In genomic region chr15:85088300-85088699, GRCh38 we compare ENCODE assay signal across 27 cellular contexts.
"Had no signal": no experiment of that assay in that cellular context is flagged by ENCODE, and none has a peak within 500 bp of the region (broad histone marks: within the 10 kb centered on the region; RNA-seq: fewer than 3 reads in every experiment).

No MANE protein-coding gene starts in this region.

- ATAC-seq: stimulated activated effector memory CD8-positive, alpha-beta T cell treated with anti-CD3 and anti-CD28 coated beads, Interleukin-12 subunit alpha, Interleukin-12 subunit beta, amount 100 ng/mL, for 72 hours; stimulated activated memory B cell treated with anti-CD40 and anti-IgM and Interleukin-4, amounts not matched to agents 10 μg/mL and 1 μg/mL and 100 μg/mL, for 72 hours; stimulated activated naive B cell treated with anti-CD40 and anti-IgM and Interleukin-4, amounts not matched to agents 10 μg/mL and 1 μg/mL and 100 μg/mL, for 72 hours; stimulated activated naive CD8-positive, alpha-beta T cell treated with anti-CD3 and anti-CD28 coated beads, Interleukin-15, amount 100 ng/mL, for 72 hours; stimulated activated naive CD8-positive, alpha-beta T cell treated with anti-CD3 and anti-CD28 coated beads, Interleukin-15, Interleukin-2, amounts not matched to agents 100 U/mL and 50 U/mL, for 24 hours; upper lobe of right lung had no signal

- DNase-seq: stimulated activated CD4-positive, alpha-beta T cell treated with anti-CD3 and anti-CD28 coated beads, Interleukin-2, amount 100 ng/mL, for 48 hours; stimulated activated CD4-positive, alpha-beta T cell treated with anti-CD3 and anti-CD28 coated beads, Interleukin-4, amount 100 ng/mL, for 1 hour; stimulated activated CD4-positive, alpha-beta T cell treated with anti-CD3 and anti-CD28 coated beads, Interleukin-4, amount 100 ng/mL, for 24 hours; stimulated activated CD4-positive, alpha-beta T cell treated with anti-CD3 and anti-CD28 coated beads, Interleukin-4, amount 100 ng/mL, for 4 hours; stimulated activated CD8-positive, alpha-beta memory T cell treated with anti-CD3 and anti-CD28 coated beads, Interleukin-4, amount 100 ng/mL, for 48 hours; stimulated activated naive B cell treated with anti-CD40 and anti-IgM and Interleukin-4, amounts not matched to agents 10 μg/mL and 1 μg/mL and 100 μg/mL, for 72 hours; stimulated activated naive CD4-positive, alpha-beta T cell; stimulated activated naive CD4-positive, alpha-beta T cell treated with Interleukin-2 at 50 U/mL for 16 hours; stimulated activated naive CD8-positive, alpha-beta T cell treated with anti-CD3 and anti-CD28 coated beads, Interleukin-15, amount 100 ng/mL, for 72 hours; stimulated activated naive CD8-positive, alpha-beta T cell treated with anti-CD3 and anti-CD28 coated beads, Interleukin-15, Interleukin-2, amounts not matched to agents 100 U/mL and 50 U/mL, for 24 hours; stomach; substantia nigra; testis; thyroid gland; tibial artery; transverse colon; trophoblast cell; upper lobe of left lung; upper lobe of right lung; uterus had no signal

- H3K27ac ChIP-seq: stomach, suprapubic skin, testis, thoracic aorta, thyroid gland, tibial artery, tibial nerve, transverse colon, upper lobe of left lung, upper lobe of right lung, uterus, vagina had no signal

- H3K36me3 ChIP-seq: uterus had no signal

- FAIRE-seq: urothelium cell line had no signal

- H3K4me1 ChIP-seq: stomach, suprapubic skin, testis, thyroid gland, tibial artery, tibial nerve, transverse colon, upper lobe of left lung, upper lobe of right lung, uterus, vagina had no signal

- H3K27me3 ChIP-seq: stomach, suprapubic skin, testis, thyroid gland, tibial artery, tibial nerve, transverse colon, upper lobe of left lung, upper lobe of right lung, uterus, vagina had no signal

- H3K4me3 ChIP-seq: stomach, suprapubic skin, testis, thoracic aorta, thyroid gland, tibial artery, tibial nerve, transverse colon, upper lobe of left lung, upper lobe of right lung, uterus, vagina had no signal

- H3K9me3 ChIP-seq: stomach, suprapubic skin, testis, thoracic aorta, thyroid gland, tibial artery, transverse colon, upper lobe of left lung, upper lobe of right lung, uterus, vagina had no signal
